Comparison of ENCODE assay signal across 8 cellular contexts in genomic region chr11:121112498-121113455, GRCh38. TPM values are rescaled to one million over a fixed set of nuclear protein-coding genes. Genes with fewer than 3 reads are reported as not detected.
A peak's percentile ranks its signal among the peaks of the same experiment; 100 is the strongest.
DNase-seq lines count a peak whose midpoint lies in the region; ATAC-seq and TF ChIP-seq lines count a peak whose summit lies in the region.

No MANE protein-coding gene starts in this region.

- no peaks in the 10 kb centered on the region for H3K36me3 ChIP-seq in GM06990 (ENCODE audit: control insufficient read depth, insufficient read depth, low read length)
- H3K36me3 ChIP-seq in body of pancreas (replicated peaks in 1 of 2; ENCODE audit: insufficient read depth in 1 of 2, low read depth in 2 of 2) = no peaks in the 10 kb centered on the region

- intact Hi-C loops in body of pancreas (cut with DNase I) = no loop called here

- no peaks in the 10 kb centered on the region for H3K9me3 ChIP-seq in body of pancreas

- 36 to 42% methylated on average over 28 to 32 of the region's 32 CpGs for WGBS in body of pancreas, 2 donors

- H3K4me1 ChIP-seq in body of pancreas = no peaks in the 10 kb centered on the region

- H3K27me3 ChIP-seq in GM06990 (replicated peaks; ENCODE audit: control insufficient read depth, insufficient read depth, low read length) = no peaks in the 10 kb centered on the region; the same call in 1 of the 2 replicates
- H3K27me3 ChIP-seq in body of pancreas = no peaks in the 10 kb centered on the region

- peak; percentile 75 for DNase-seq in A172 (ENCODE audit: low spot score)
- DNase-seq in GM06990 (ENCODE audit: extremely low read depth, insufficient read length) = peak; percentile 9
- peak; percentile 67 for DNase-seq in LNCaP clone FGC (ENCODE audit: low read depth)
- DNase-seq in RPMI7951 (ENCODE audit: low read depth) = peak; percentile 67
- DNase-seq in body of pancreas = peak; percentile 46 to 70 (median 64)
- peak; percentile 88 for DNase-seq in iPS-NIHi7 (ENCODE audit: extremely low spot score)
- peak; percentile 49 for DNase-seq in stimulated activated CD4-positive, alpha-beta T cell treated with anti-CD3 and anti-CD28 coated beads, Interleukin-15, amount 100 ng/mL, for 24 hours

- no peak overlapping the region for H3K27ac ChIP-seq in body of pancreas

- peak; percentile 55 for TF ChIP-seq CTCF in GM06990 (IDR thresholded peaks at IDR 0.05; ENCODE audit: insufficient read depth, low read length, poor library complexity, severe bottlenecking)
- TF ChIP-seq CTCF in LNCaP clone FGC (IDR thresholded peaks at IDR 0.05; ENCODE audit: control insufficient read depth, extremely low read depth, insufficient read depth) = peak; percentile 81
- TF ChIP-seq CTCF in body of pancreas (IDR thresholded peaks at IDR 0.05) = peak; percentile 35 to 74 (median 61)

- peak; percentile 76 for ATAC-seq in body of pancreas
- ATAC-seq in HG03378 (IDR thresholded peaks at IDR 0.05; ENCODE audit: unreplicated experiment) = no peak

- H3K4me3 ChIP-seq in GM06990 (replicated peaks; ENCODE audit: low read depth, low read length) (no peak overlapping the region), LNCaP clone FGC (ENCODE audit: low read depth, low read length) (no peak overlapping the region), body of pancreas (no peak overlapping the region)

- no peak for TF ChIP-seq POLR2A in body of pancreas (IDR thresholded peaks at IDR 0.05)

RNA-seq across cellular contexts. Expression of gene TECTA, which starts 11.7 kb away (rescaled TPM):
- 0.03 and 0.05 TPM in 2 replicates for total RNA-seq in A172 (2014; rRNA removed; shearing (Covaris generic))
- 0.12 TPM in 1 of 2 replicates, not detected in the other for total RNA-seq in RPMI7951 (2014; rRNA removed; shearing (Covaris generic))
- 1 to 10 TPM in 1 of 2 donors, under 1 TPM in 1; under 0.01 to 5.9 TPM for total RNA-seq in body of pancreas

Comparison
In these comparisons a context has a peak if more than half of its experiments do, and no peak if none do; other contexts are left out.
1. DNase-seq: peak in every context shown above with its lines; median percentile 88 in iPS-NIHi7; 75 in A172; 67 in LNCaP clone FGC; 67 in RPMI7951; 64 in body of pancreas; 49 in stimulated activated CD4-positive, alpha-beta T cell treated with anti-CD3 and anti-CD28 coated beads, Interleukin-15, amount 100 ng/mL, for 24 hours; 9 in GM06990.